29 cellular contexts compared by ENCODE assay signal in genomic region chr7:151327022-151327421, GRCh38.
"Had no signal": no experiment of that assay in that cellular context is flagged by ENCODE, and none has a peak within 500 bp of the region (broad histone marks: within the 10 kb centered on the region; RNA-seq: fewer than 3 reads in every experiment).

No MANE protein-coding gene starts in this region.

- ATAC-seq: activated CD8-positive, alpha-beta T cell treated with anti-CD3 and anti-CD28 coated beads for 36 hours; activated naive CD8-positive, alpha-beta T cell treated with anti-CD3 and anti-CD28 coated beads, Interleukin-2, amount 50 U/mL, for 24 hours; activated T-cell treated with anti-CD3 and anti-CD28 coated beads, Interleukin-2, amount 50 U/mL, for 4 hours; activated T-cell treated with anti-CD3 and anti-CD28 coated beads, Interleukin-2, amount 50 U/mL, for 72 hours; activated T-helper 17 cell treated with anti-CD3 and anti-CD28 coated beads, Interleukin-2, amount 50 U/mL, for 72 hours had no signal

- H3K27me3 ChIP-seq: ascending aorta, cardiac muscle cell had no signal

- H3K4me3 ChIP-seq: ascending aorta, cardiac muscle cell had no signal

- H3K9me3 ChIP-seq: ascending aorta had no signal

- H3K36me3 ChIP-seq: ascending aorta, cardiac muscle cell had no signal

- H3K4me1 ChIP-seq: ascending aorta had no signal

- DNase-seq: activated B cell treated with CpG ODN at 0.5 μM for 24 hours; activated CD4-positive, alpha-beta memory T cell treated with anti-CD3 and anti-CD28 coated beads for 36 hours; activated CD4-positive, alpha-beta T cell treated with anti-CD3 and anti-CD28 coated beads for 4 hours; activated CD4-positive, alpha-beta T cell treated with anti-CD3 and anti-CD28 coated beads, Interleukin-2, amount 10 ng/mL, durations not matched to agents 24 days and 14 days; activated CD4-positive, alpha-beta T cell treated with anti-CD3 and anti-CD28 coated beads, Interleukin-2, amount 50 U/mL, for 1 hour; activated CD4-positive, alpha-beta T cell treated with anti-CD3 and anti-CD28 coated beads, Interleukin-2, amount 50 U/mL, for 4 hours; activated CD4-positive, CD25-positive, alpha-beta regulatory T cell treated with anti-CD3 and anti-CD28 coated beads, Interleukin-2, amount 50 U/mL, for 72 hours; activated CD8-positive, alpha-beta memory T cell treated with anti-CD3 and anti-CD28 coated beads, Interleukin-2, amount 50 U/mL, for 4 hours; activated CD8-positive, alpha-beta T cell treated with anti-CD3 and anti-CD28 coated beads for 36 hours; activated gamma-delta T cell; activated naive CD4-positive, alpha-beta T cell treated with anti-CD3 and anti-CD28 coated beads, Interleukin-2, amount 10 ng/mL, durations not matched to agents 7 days and 5 days; activated naive CD4-positive, alpha-beta T cell treated with Interleukin-2 at 50 U/mL for 16 hours; activated naive CD8-positive, alpha-beta T cell treated with anti-CD3 and anti-CD28 coated beads, Interleukin-2, amount 10 ng/mL, durations not matched to agents 7 days and 5 days; activated naive CD8-positive, alpha-beta T cell treated with anti-CD3 and anti-CD28 coated beads, Interleukin-2, amount 50 U/mL, for 24 hours; activated T-cell treated with anti-CD3 and anti-CD28 coated beads for 4 hours; activated T-cell treated with anti-CD3 and anti-CD28 coated beads, Interleukin-2, amount 50 U/mL, for 1 hour; activated T-cell treated with anti-CD3 and anti-CD28 coated beads, Interleukin-2, amount 50 U/mL, for 4 hours; activated T-cell treated with anti-CD3 and anti-CD28 coated beads, Interleukin-2, amount 50 U/mL, for 72 hours; amygdala; anterior cingulate cortex; caudate nucleus; cerebellar nuclear complex; T-helper 1 cell; T-helper 2 cell; T-helper 9 cell had no signal

- H3K27ac ChIP-seq: ascending aorta, cardiac muscle cell, VCaP had no signal
